In genomic region chr9:37444890-37445289, GRCh38 we compare ENCODE assay signal across 20 cellular contexts.
"Had no signal": no experiment of that assay in that cellular context is flagged by ENCODE, and none has a peak within 500 bp of the region (broad histone marks: within the 10 kb centered on the region; RNA-seq: fewer than 3 reads in every experiment).

No MANE protein-coding gene starts in this region.

- H3K4me2 ChIP-seq: smooth muscle cell had no signal

- ATAC-seq: activated T-cell treated with anti-CD3 and anti-CD28 coated beads, Interleukin-2, amount 50 U/mL, for 4 hours; esophagus mucosa; gastrocnemius medialis; naive thymus-derived CD8-positive, alpha-beta T cell; sciatic nerve; stimulated activated effector memory CD8-positive, alpha-beta T cell treated with anti-CD3 and anti-CD28 coated beads, Interleukin-12 subunit alpha, Interleukin-12 subunit beta, amount 100 ng/mL, for 72 hours; upper lobe of right lung; WTC11 had no signal

- H3K27ac ChIP-seq: ascending aorta, gastrocnemius medialis, left ventricle myocardium inferior, thoracic aorta, upper lobe of right lung had no signal

- H3K4me3 ChIP-seq: ascending aorta, gastrocnemius medialis, left ventricle myocardium inferior, smooth muscle cell, thoracic aorta, upper lobe of right lung had no signal

- H3K27me3 ChIP-seq: ascending aorta, gastrocnemius medialis, upper lobe of right lung had no signal

- DNase-seq: activated CD4-positive, alpha-beta memory T cell treated with anti-CD3 and anti-CD28 coated beads, Interleukin-2, amount 10 ng/mL, durations not matched to agents 7 days and 5 days; activated CD4-positive, alpha-beta T cell treated with anti-CD3 and anti-CD28 coated beads for 4 hours; activated naive CD4-positive, alpha-beta T cell treated with anti-CD3 and anti-CD28 coated beads, Interleukin-2, amount 10 ng/mL, durations not matched to agents 7 days and 5 days; activated T-cell treated with anti-CD3 and anti-CD28 coated beads, Interleukin-2, amount 50 U/mL, for 4 hours; cerebellar nuclear complex; cortex of kidney; gastrocnemius medialis; head of caudate nucleus; left ventricle myocardium inferior; naive thymus-derived CD8-positive, alpha-beta T cell; stimulated activated CD4-positive, alpha-beta T cell treated with anti-CD3 and anti-CD28 coated beads, Interleukin-4, amount 100 ng/mL, for 24 hours; SW 1271; upper lobe of right lung had no signal

- H3K4me1 ChIP-seq: ascending aorta, left ventricle myocardium inferior had no signal
